1 cellular context compared by ENCODE assay signal in genomic region chr6:31686483-31686882, GRCh38.
TF ChIP-seq lines count a peak whose summit lies in the region.

No MANE protein-coding gene starts in this region.

TF ChIP-seq in K562, 482 proteins besides CTCF, POLR2A, EP300 and RAD21 (continued from another document and continues in another):
- TF ChIP-seq, protein P1, sequence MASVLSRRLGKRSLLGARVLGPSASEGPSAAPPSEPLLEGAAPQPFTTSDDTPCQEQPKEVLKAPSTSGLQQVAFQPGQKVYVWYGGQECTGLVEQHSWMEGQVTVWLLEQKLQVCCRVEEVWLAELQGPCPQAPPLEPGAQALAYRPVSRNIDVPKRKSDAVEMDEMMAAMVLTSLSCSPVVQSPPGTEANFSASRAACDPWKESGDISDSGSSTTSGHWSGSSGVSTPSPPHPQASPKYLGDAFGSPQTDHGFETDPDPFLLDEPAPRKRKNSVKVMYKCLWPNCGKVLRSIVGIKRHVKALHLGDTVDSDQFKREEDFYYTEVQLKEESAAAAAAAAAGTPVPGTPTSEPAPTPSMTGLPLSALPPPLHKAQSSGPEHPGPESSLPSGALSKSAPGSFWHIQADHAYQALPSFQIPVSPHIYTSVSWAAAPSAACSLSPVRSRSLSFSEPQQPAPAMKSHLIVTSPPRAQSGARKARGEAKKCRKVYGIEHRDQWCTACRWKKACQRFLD (CRISPR knock-in tag; IDR thresholded peaks at IDR 0.05): no peak
- TF ChIP-seq ZNF57 (CRISPR knock-in tag; IDR thresholded peaks at IDR 0.05) (no peak), SNAPC5 (CRISPR knock-in tag; IDR thresholded peaks at IDR 0.05) (no peak), FUS (optimal IDR thresholded peaks at IDR 0.05; ENCODE audit: low read depth, low read length) (no peak), LCOR (CRISPR knock-in tag; IDR thresholded peaks at IDR 0.05) (no peak), RAD51 (IDR thresholded peaks at IDR 0.05; ENCODE audit: borderline replicate concordance, low read depth) (no peak), TCF7 (IDR thresholded peaks at IDR 0.05; ENCODE audit: borderline replicate concordance) (no peak), FIP1L1 (IDR thresholded peaks at IDR 0.05; ENCODE audit: low read depth, low read length, poor library complexity, severe bottlenecking) (no peak), ELF4 (CRISPR knock-in tag; IDR thresholded peaks at IDR 0.05) (peak; percentile 81; the same call in 1 of the 2 replicates), PTRF (tag; IDR thresholded peaks at IDR 0.05) (no peak), RNF2 (IDR thresholded peaks at IDR 0.05) (no peak), MXD1 (CRISPR knock-in tag; IDR thresholded peaks at IDR 0.05; ENCODE audit: borderline replicate concordance, poor library complexity, severe bottlenecking) (no peak), U2AF2 (optimal IDR thresholded peaks at IDR 0.05; ENCODE audit: low read depth, low read length) (no peak), RCOR1 (IDR thresholded peaks at IDR 0.05; ENCODE audit: borderline replicate concordance in 1 of 2, low read depth in 2 of 2, low read length in 2 of 2) (peak in 1 of 2 experiments; percentile 64; a peak in 2 of 4 replicates), NFE2 (IDR thresholded peaks at IDR 0.05; ENCODE audit: low read depth) (peak; percentile 40; the same call in 1 of the 2 replicates), ZBTB34 (CRISPR knock-in tag; IDR thresholded peaks at IDR 0.05) (no peak), TEAD2 (tag; IDR thresholded peaks at IDR 0.05) (no peak), ZNF830 (CRISPR knock-in tag; IDR thresholded peaks at IDR 0.05) (no peak), RBM22 (IDR thresholded peaks at IDR 0.05; ENCODE audit: low read depth, low read length, poor library complexity, severe bottlenecking) (no peak), SUPT5H (IDR thresholded peaks at IDR 0.05) (no peak), SMAD4 (CRISPR knock-in tag; conservative IDR thresholded peaks at IDR 0.05) (peak; percentile 36; the same call in 1 of the 2 replicates), ZFP30 (CRISPR knock-in tag; IDR thresholded peaks at IDR 0.05; ENCODE audit: borderline replicate concordance) (no peak), GATAD2A (IDR thresholded peaks at IDR 0.05) (no peak; the same call in 1 of the 2 replicates), ZNF785 (CRISPR knock-in tag; IDR thresholded peaks at IDR 0.05) (no peak), ZKSCAN3 (CRISPR knock-in tag; IDR thresholded peaks at IDR 0.05) (no peak), BDP1 (IDR thresholded peaks at IDR 0.05; ENCODE audit: insufficient read depth, insufficient read length) (no peak), RB1 (IDR thresholded peaks at IDR 0.05; ENCODE audit: low read depth) (no peak), ZHX1 (conservative IDR thresholded peaks at IDR 0.05; ENCODE audit: low read length) (no peak), PRPF4 (IDR thresholded peaks at IDR 0.05; ENCODE audit: insufficient read depth, low read depth, low read length, poor library complexity, severe bottlenecking) (no peak), ZNF165 (CRISPR knock-in tag; IDR thresholded peaks at IDR 0.05; ENCODE audit: borderline replicate concordance) (no peak), SP2 (IDR thresholded peaks at IDR 0.05; ENCODE audit: extremely low read depth, low read depth, low read length, poor library complexity, severe bottlenecking) (no peak), ZNF717 (CRISPR knock-in tag; IDR thresholded peaks at IDR 0.05) (no peak), MBD2 (IDR thresholded peaks at IDR 0.05; ENCODE audit: borderline replicate concordance, low read depth) (no peak), ZNF174 (CRISPR knock-in tag; IDR thresholded peaks at IDR 0.05) (no peak), ZFP91 (CRISPR knock-in tag; IDR thresholded peaks at IDR 0.05) (no peak), ZNF274 (IDR thresholded peaks at IDR 0.05; ENCODE audit: borderline replicate concordance, low read depth, low read length) (no peak), SP1 (CRISPR knock-in tag; IDR thresholded peaks at IDR 0.05) (no peak), ZNF449 (CRISPR knock-in tag; IDR thresholded peaks at IDR 0.05) (no peak), ATF7 (IDR thresholded peaks at IDR 0.05) (no peak), CHD2 (IDR thresholded peaks at IDR 0.05; ENCODE audit: low read depth, low read length) (no peak), SMARCB1 (IDR thresholded peaks at IDR 0.05; ENCODE audit: insufficient read length, low read depth) (no peak), ZNF444 (CRISPR knock-in tag; IDR thresholded peaks at IDR 0.05) (no peak), CBX5 (IDR thresholded peaks at IDR 0.05; ENCODE audit: borderline replicate concordance, low read depth) (no peak), TOE1 (IDR thresholded peaks at IDR 0.05; ENCODE audit: borderline replicate concordance) (peak; percentile 57), TOE1 (CRISPR knock-in tag; IDR thresholded peaks at IDR 0.05; ENCODE audit: borderline replicate concordance, low read depth) (no peak), RFX5 (IDR thresholded peaks at IDR 0.05; ENCODE audit: low read depth, low read length) (no peak), CBX3 (IDR thresholded peaks at IDR 0.05; ENCODE audit: borderline replicate concordance in 1 of 2, low read length in 2 of 2) (no peak), CCNT2 (IDR thresholded peaks at IDR 0.05; ENCODE audit: borderline replicate concordance, extremely low read depth, insufficient read length, low read depth, low read length) (no peak), MIER1 (IDR thresholded peaks at IDR 0.05; ENCODE audit: low read depth) (0 out of 2 replicates have a peak, but pooled peaks have one; percentile 35), GTF3C2 (IDR thresholded peaks at IDR 0.05; ENCODE audit: borderline replicate concordance, extremely low read depth, insufficient read length) (no peak), ZNF76 (CRISPR knock-in tag; IDR thresholded peaks at IDR 0.05; ENCODE audit: borderline replicate concordance) (no peak)
- TF ChIP-seq, protein P2, sequence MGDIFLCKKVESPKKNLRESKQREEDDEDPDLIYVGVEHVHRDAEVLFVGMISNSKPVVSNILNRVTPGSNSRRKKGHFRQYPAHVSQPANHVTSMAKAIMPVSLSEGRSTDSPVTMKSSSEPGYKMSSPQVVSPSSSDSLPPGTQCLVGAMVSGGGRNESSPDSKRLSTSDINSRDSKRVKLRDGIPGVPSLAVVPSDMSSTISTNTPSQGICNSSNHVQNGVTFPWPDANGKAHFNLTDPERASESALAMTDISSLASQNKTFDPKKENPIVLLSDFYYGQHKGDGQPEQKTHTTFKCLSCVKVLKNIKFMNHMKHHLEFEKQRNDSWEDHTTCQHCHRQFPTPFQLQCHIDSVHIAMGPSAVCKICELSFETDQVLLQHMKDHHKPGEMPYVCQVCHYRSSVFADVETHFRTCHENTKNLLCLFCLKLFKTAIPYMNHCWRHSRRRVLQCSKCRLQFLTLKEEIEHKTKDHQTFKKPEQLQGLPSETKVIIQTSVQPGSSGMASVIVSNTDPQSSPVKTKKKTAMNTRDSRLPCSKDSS (IDR thresholded peaks at IDR 0.05; ENCODE audit: low read depth, partially characterized antibody): no peak
- TF ChIP-seq, protein P3, sequence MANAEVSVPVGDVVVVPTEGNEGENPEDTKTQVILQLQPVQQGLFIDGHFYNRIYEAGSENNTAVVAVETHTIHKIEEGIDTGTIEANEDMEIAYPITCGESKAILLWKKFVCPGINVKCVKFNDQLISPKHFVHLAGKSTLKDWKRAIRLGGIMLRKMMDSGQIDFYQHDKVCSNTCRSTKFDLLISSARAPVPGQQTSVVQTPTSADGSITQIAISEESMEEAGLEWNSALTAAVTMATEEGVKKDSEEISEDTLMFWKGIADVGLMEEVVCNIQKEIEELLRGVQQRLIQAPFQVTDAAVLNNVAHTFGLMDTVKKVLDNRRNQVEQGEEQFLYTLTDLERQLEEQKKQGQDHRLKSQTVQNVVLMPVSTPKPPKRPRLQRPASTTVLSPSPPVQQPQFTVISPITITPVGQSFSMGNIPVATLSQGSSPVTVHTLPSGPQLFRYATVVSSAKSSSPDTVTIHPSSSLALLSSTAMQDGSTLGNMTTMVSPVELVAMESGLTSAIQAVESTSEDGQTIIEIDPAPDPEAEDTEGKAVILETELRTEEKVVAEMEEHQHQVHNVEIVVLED (CRISPR knock-in tag; IDR thresholded peaks at IDR 0.05): no peak
- TF ChIP-seq, protein P4, sequence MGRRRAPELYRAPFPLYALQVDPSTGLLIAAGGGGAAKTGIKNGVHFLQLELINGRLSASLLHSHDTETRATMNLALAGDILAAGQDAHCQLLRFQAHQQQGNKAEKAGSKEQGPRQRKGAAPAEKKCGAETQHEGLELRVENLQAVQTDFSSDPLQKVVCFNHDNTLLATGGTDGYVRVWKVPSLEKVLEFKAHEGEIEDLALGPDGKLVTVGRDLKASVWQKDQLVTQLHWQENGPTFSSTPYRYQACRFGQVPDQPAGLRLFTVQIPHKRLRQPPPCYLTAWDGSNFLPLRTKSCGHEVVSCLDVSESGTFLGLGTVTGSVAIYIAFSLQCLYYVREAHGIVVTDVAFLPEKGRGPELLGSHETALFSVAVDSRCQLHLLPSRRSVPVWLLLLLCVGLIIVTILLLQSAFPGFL (CRISPR knock-in tag; IDR thresholded peaks at IDR 0.05): no peak
